ENCODE assay signal across 2 cellular contexts in genomic region chr5:143313298-143313852, GRCh38.
TF ChIP-seq lines count a peak whose summit lies in the region.

No MANE protein-coding gene starts in this region.

TF ChIP-seq in IMR-90, 13 proteins besides CTCF, POLR2A, EP300 and RAD21:
- TF ChIP-seq MAFK (IDR thresholded peaks at IDR 0.05; ENCODE audit: low read depth, low read length) (no peak), RCOR1 (IDR thresholded peaks at IDR 0.05; ENCODE audit: insufficient replicate concordance, low read length) (no peak), SMC3 (IDR thresholded peaks at IDR 0.05; ENCODE audit: low read depth, low read length) (no peak), NFE2L2 (IDR thresholded peaks at IDR 0.05; ENCODE audit: low read depth, low read length) (no peak), MXI1 (IDR thresholded peaks at IDR 0.05; ENCODE audit: borderline replicate concordance, low read depth, low read length) (no peak), MAZ (IDR thresholded peaks at IDR 0.05; ENCODE audit: borderline replicate concordance, low read depth, low read length) (no peak), CHD1 (IDR thresholded peaks at IDR 0.05; ENCODE audit: low read depth, low read length) (no peak), BHLHE40 (IDR thresholded peaks at IDR 0.05; ENCODE audit: low read depth, low read length) (no peak), FOS (IDR thresholded peaks at IDR 0.05; ENCODE audit: low read depth, low read length) (no peak), CEBPB (IDR thresholded peaks at IDR 0.05; ENCODE audit: low read depth, low read length) (no peak), RFX5 (IDR thresholded peaks at IDR 0.05; ENCODE audit: low read depth, low read length) (no peak), ELK1 (IDR thresholded peaks at IDR 0.05; ENCODE audit: borderline replicate concordance, low read depth, low read length) (no peak)
- TF ChIP-seq, protein P1, sequence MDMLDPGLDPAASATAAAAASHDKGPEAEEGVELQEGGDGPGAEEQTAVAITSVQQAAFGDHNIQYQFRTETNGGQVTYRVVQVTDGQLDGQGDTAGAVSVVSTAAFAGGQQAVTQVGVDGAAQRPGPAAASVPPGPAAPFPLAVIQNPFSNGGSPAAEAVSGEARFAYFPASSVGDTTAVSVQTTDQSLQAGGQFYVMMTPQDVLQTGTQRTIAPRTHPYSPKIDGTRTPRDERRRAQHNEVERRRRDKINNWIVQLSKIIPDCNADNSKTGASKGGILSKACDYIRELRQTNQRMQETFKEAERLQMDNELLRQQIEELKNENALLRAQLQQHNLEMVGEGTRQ (IDR thresholded peaks at IDR 0.05; ENCODE audit: low read depth, low read length): no peak

TF ChIP-seq in GM12878, 131 proteins besides CTCF, POLR2A, EP300 and RAD21:
- TF ChIP-seq PBX3 (IDR thresholded peaks at IDR 0.05; ENCODE audit: insufficient replicate concordance, low read depth, low read length) (no peak), SMARCA5 (IDR thresholded peaks at IDR 0.05) (no peak), SKIL (IDR thresholded peaks at IDR 0.05; ENCODE audit: low read depth, poor library complexity, severe bottlenecking) (no peak), ZSCAN29 (IDR thresholded peaks at IDR 0.05) (no peak), IRF3 (IDR thresholded peaks at IDR 0.05) (no peak), GABPA (IDR thresholded peaks at IDR 0.05; ENCODE audit: low read depth) (no peak), LARP7 (IDR thresholded peaks at IDR 0.05) (no peak), SIX5 (IDR thresholded peaks at IDR 0.05; ENCODE audit: low read depth, low read length, severe bottlenecking) (no peak), KDM1A (IDR thresholded peaks at IDR 0.05; ENCODE audit: borderline replicate concordance) (no peak), SUZ12 (IDR thresholded peaks at IDR 0.05; ENCODE audit: unreplicated experiment) (no peak), JUNB (IDR thresholded peaks at IDR 0.05) (peak; percentile 15; the same call in 1 of the 2 replicates), SUPT20H (IDR thresholded peaks at IDR 0.05; ENCODE audit: borderline replicate concordance, control insufficient read depth, low read depth, low read length) (no peak), BACH1 (IDR thresholded peaks at IDR 0.05; ENCODE audit: borderline replicate concordance) (no peak), SMC3 (IDR thresholded peaks at IDR 0.05; ENCODE audit: borderline replicate concordance, low read length) (no peak), NFYA (IDR thresholded peaks at IDR 0.05; ENCODE audit: borderline replicate concordance, low read depth, low read length) (no peak), KAT2A (conservative IDR thresholded peaks at IDR 0.05; ENCODE audit: control insufficient read depth, low read depth, low read length) (no peak), CUX1 (IDR thresholded peaks at IDR 0.05; ENCODE audit: insufficient replicate concordance, low read depth, low read length) (no peak), HSF1 (IDR thresholded peaks at IDR 0.05; ENCODE audit: low read depth, low read length) (no peak), IKZF2 (IDR thresholded peaks at IDR 0.05) (no peak), CREM (IDR thresholded peaks at IDR 0.05; ENCODE audit: low read depth) (0 out of 2 replicates have a peak, but pooled peaks have one; percentile 14), POLR2AphosphoS2 (IDR thresholded peaks at IDR 0.05; ENCODE audit: low read depth, low read length) (0 out of 2 replicates have a peak, but pooled peaks have one; percentile 10), CEBPZ (IDR thresholded peaks at IDR 0.05; ENCODE audit: low read depth, low read length) (no peak), SIN3A (IDR thresholded peaks at IDR 0.05; ENCODE audit: low read depth, low read length) (no peak), ZNF207 (IDR thresholded peaks at IDR 0.05; ENCODE audit: borderline replicate concordance) (no peak), GATAD2B (conservative IDR thresholded peaks at IDR 0.05; ENCODE audit: low read depth) (no peak)
- TF ChIP-seq, protein P2, sequence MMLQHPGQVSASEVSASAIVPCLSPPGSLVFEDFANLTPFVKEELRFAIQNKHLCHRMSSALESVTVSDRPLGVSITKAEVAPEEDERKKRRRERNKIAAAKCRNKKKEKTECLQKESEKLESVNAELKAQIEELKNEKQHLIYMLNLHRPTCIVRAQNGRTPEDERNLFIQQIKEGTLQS (IDR thresholded peaks at IDR 0.05; ENCODE audit: borderline replicate concordance, extremely low read depth, low read depth, low read length): no peak
- TF ChIP-seq, protein P3, sequence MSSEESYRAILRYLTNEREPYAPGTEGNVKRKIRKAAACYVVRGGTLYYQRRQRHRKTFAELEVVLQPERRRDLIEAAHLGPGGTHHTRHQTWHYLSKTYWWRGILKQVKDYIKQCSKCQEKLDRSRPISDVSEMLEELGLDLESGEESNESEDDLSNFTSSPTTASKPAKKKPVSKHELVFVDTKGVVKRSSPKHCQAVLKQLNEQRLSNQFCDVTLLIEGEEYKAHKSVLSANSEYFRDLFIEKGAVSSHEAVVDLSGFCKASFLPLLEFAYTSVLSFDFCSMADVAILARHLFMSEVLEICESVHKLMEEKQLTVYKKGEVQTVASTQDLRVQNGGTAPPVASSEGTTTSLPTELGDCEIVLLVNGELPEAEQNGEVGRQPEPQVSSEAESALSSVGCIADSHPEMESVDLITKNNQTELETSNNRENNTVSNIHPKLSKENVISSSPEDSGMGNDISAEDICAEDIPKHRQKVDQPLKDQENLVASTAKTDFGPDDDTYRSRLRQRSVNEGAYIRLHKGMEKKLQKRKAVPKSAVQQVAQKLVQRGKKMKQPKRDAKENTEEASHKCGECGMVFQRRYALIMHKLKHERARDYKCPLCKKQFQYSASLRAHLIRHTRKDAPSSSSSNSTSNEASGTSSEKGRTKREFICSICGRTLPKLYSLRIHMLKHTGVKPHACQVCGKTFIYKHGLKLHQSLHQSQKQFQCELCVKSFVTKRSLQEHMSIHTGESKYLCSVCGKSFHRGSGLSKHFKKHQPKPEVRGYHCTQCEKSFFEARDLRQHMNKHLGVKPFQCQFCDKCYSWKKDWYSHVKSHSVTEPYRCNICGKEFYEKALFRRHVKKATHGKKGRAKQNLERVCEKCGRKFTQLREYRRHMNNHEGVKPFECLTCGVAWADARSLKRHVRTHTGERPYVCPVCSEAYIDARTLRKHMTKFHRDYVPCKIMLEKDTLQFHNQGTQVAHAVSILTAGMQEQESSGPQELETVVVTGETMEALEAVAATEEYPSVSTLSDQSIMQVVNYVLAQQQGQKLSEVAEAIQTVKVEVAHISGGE (CRISPR knock-in tag; IDR thresholded peaks at IDR 0.05): no peak
- TF ChIP-seq, protein P4, sequence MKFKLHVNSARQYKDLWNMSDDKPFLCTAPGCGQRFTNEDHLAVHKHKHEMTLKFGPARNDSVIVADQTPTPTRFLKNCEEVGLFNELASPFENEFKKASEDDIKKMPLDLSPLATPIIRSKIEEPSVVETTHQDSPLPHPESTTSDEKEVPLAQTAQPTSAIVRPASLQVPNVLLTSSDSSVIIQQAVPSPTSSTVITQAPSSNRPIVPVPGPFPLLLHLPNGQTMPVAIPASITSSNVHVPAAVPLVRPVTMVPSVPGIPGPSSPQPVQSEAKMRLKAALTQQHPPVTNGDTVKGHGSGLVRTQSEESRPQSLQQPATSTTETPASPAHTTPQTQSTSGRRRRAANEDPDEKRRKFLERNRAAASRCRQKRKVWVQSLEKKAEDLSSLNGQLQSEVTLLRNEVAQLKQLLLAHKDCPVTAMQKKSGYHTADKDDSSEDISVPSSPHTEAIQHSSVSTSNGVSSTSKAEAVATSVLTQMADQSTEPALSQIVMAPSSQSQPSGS (IDR thresholded peaks at IDR 0.05; ENCODE audit: low read length): peak; percentile 16; the same call in 1 of the 2 replicates
